In genomic region chr9:90000925-90001324, GRCh38 we compare ENCODE assay signal across 9 cellular contexts.
DNase-seq lines count a peak whose midpoint lies in the region; ATAC-seq and TF ChIP-seq lines count a peak whose summit lies in the region.
"Had no signal": no experiment of that assay in that cellular context is flagged by ENCODE, and none has a peak within 500 bp of the region (broad histone marks: within the 10 kb centered on the region; RNA-seq: fewer than 3 reads in every experiment).

No MANE protein-coding gene starts in this region.

- H3K9ac ChIP-seq in mesenchymal stem cell (ENCODE audit: low read length): no peak overlapping the region

- H2BK12ac ChIP-seq in mesenchymal stem cell (ENCODE audit: low read length in 2 of 2): peak overlapping the region in 1 of 2 experiments; percentile 96

- H3K4me3 Mint-ChIP-seq in activated T-helper 1 cell treated with anti-CD3 and anti-CD28 coated beads, Interleukin-12 subunit alpha, Interleukin-12 subunit beta, Interleukin-2, Interleukin-4 antibody, amounts not matched to agents 30 ng/mL and 10 ng/mL and 1 ng/mL, durations not matched to agents 14 hours and 24 hours and 36 hours: peak overlapping the region; percentile 69
- H3K4me3 Mint-ChIP-seq in activated CD4-positive, alpha-beta memory T cell treated with anti-CD3 and anti-CD28 coated beads, Interleukin-2, amount 10 ng/mL, durations not matched to agents 7 days and 5 days: no peak overlapping the region

- DNase-seq in activated naive CD4-positive, alpha-beta T cell treated with anti-CD3 and anti-CD28 coated beads, Interleukin-2, amount 50 U/mL, for 72 hours (ENCODE audit: low spot score in 2 of 2): no peak
- no peak for DNase-seq in activated naive CD4-positive, alpha-beta T cell treated with Interleukin-2 at 50 U/mL for 16 hours
- DNase-seq in activated T-helper 1 cell treated with anti-CD3 and anti-CD28 coated beads, Interleukin-12 subunit alpha, Interleukin-12 subunit beta, Interleukin-2, Interleukin-4 antibody, amounts not matched to agents 30 ng/mL and 10 ng/mL and 1 ng/mL, durations not matched to agents 14 hours and 24 hours and 36 hours (ENCODE audit: low spot score): no peak
- DNase-seq in mesenchymal stem cell (no peak), testis (no peak), cortex of kidney (lab: John Stamatoyannopoulos, UW) (no peak), NCI-H1436 (lab: John Stamatoyannopoulos, UW) (no peak)
- DNase-seq in activated CD4-positive, alpha-beta memory T cell treated with anti-CD3 and anti-CD28 coated beads, Interleukin-2, amount 10 ng/mL, durations not matched to agents 7 days and 5 days: no peak

- H3K9me3 Mint-ChIP-seq in activated naive CD4-positive, alpha-beta T cell treated with anti-CD3 and anti-CD28 coated beads, Interleukin-2, amount 50 U/mL, for 72 hours: peaks cover 0 to 3% of the 10 kb centered on the region in 2 donors
- H3K9me3 Mint-ChIP-seq in activated T-helper 1 cell treated with anti-CD3 and anti-CD28 coated beads, Interleukin-12 subunit alpha, Interleukin-12 subunit beta, Interleukin-2, Interleukin-4 antibody, amounts not matched to agents 30 ng/mL and 10 ng/mL and 1 ng/mL, durations not matched to agents 14 hours and 24 hours and 36 hours: peaks cover 3% of the 10 kb centered on the region
- no peaks in the 10 kb centered on the region for H3K9me3 Mint-ChIP-seq in activated CD4-positive, alpha-beta memory T cell treated with anti-CD3 and anti-CD28 coated beads, Interleukin-2, amount 10 ng/mL, durations not matched to agents 7 days and 5 days

- no peak for TF ChIP-seq POLR2A in testis (IDR thresholded peaks at IDR 0.05)

- POLR2A ChIA-PET in activated CD4-positive, alpha-beta memory T cell treated with anti-CD3 and anti-CD28 coated beads, Interleukin-2, amount 10 ng/mL, durations not matched to agents 7 days and 5 days (lab: Charles Lee): interaction anchor here (1.9 kb wide), 1 partner anchor 398 kb away, joined by 6 read pairs; no protein-coding TSS in a partner anchor

- H2BK15ac ChIP-seq in mesenchymal stem cell (ENCODE audit: low read depth, poor library complexity, severe bottlenecking): peak overlapping the region; percentile 17

- H3K9me3 ChIP-seq in mesenchymal stem cell (ENCODE audit: control insufficient read depth, low read length) (no peaks in the 10 kb centered on the region), testis (no peaks in the 10 kb centered on the region)
- H3K9me3 ChIP-seq: breast epithelium had no signal

- H3K4me1 ChIP-seq in mesenchymal stem cell (ENCODE audit: control insufficient read depth, insufficient read depth, low read depth, low read length) (peaks cover 14% of the 10 kb centered on the region), testis (peaks cover 40% of the 10 kb centered on the region)

- no peak overlapping the region for H2BK5ac ChIP-seq in mesenchymal stem cell (ENCODE audit: low read depth, low read length, poor library complexity, severe bottlenecking)

- peak in 1 of 2 donors; percentile 8 for ATAC-seq in activated naive CD4-positive, alpha-beta T cell treated with anti-CD3 and anti-CD28 coated beads, Interleukin-2, amount 50 U/mL, for 72 hours

- CTCF ChIA-PET in activated CD4-positive, alpha-beta memory T cell treated with anti-CD3 and anti-CD28 coated beads, Interleukin-2, amount 10 ng/mL, durations not matched to agents 7 days and 5 days (lab: Charles Lee): interaction anchor here (1.0 to 2.2 kb wide), 3 partner anchors 78 to 407 kb away, joined by 4 to 10 read pairs (median 4); no protein-coding TSS in a partner anchor

- H3K4me1 Mint-ChIP-seq in activated T-helper 1 cell treated with anti-CD3 and anti-CD28 coated beads, Interleukin-12 subunit alpha, Interleukin-12 subunit beta, Interleukin-2, Interleukin-4 antibody, amounts not matched to agents 30 ng/mL and 10 ng/mL and 1 ng/mL, durations not matched to agents 14 hours and 24 hours and 36 hours (ENCODE audit: low read depth): peaks cover 35% of the 10 kb centered on the region
- peaks cover 28% of the 10 kb centered on the region for H3K4me1 Mint-ChIP-seq in activated CD4-positive, alpha-beta memory T cell treated with anti-CD3 and anti-CD28 coated beads, Interleukin-2, amount 10 ng/mL, durations not matched to agents 7 days and 5 days

- H3K4me3 ChIP-seq in mesenchymal stem cell (ENCODE audit: insufficient read depth in 1 of 2, low read depth in 1 of 2, low read length in 2 of 2) (no peak overlapping the region), testis (no peak overlapping the region)
- H3K4me3 ChIP-seq: breast epithelium had no signal

- no peaks in the 10 kb centered on the region for H3K79me1 ChIP-seq in mesenchymal stem cell (replicated peaks; ENCODE audit: low read length, poor library complexity, severe bottlenecking)

- H3K36me3 ChIP-seq in mesenchymal stem cell (ENCODE audit: control insufficient read depth in 1 of 2, insufficient read depth in 2 of 2, low read depth in 1 of 2, low read length in 2 of 2): no peaks in the 10 kb centered on the region
- H3K36me3 ChIP-seq in testis (ENCODE audit: low read depth, missing control alignments): no peaks in the 10 kb centered on the region
- H3K36me3 ChIP-seq: breast epithelium had no signal

- H2AFZ ChIP-seq in mesenchymal stem cell (ENCODE audit: low read depth, low read length): no peak overlapping the region

- H2BK120ac ChIP-seq in mesenchymal stem cell (ENCODE audit: low read depth, low read length): peak overlapping the region; percentile 30

- 51% methylated on average over 7 of the region's 7 CpGs for WGBS in mesenchymal stem cell
- 51 to 62% methylated on average over 7 of the region's 7 CpGs for WGBS in testis, 2 donors

- H3K27ac Mint-ChIP-seq in activated naive CD4-positive, alpha-beta T cell treated with anti-CD3 and anti-CD28 coated beads, Interleukin-2, amount 50 U/mL, for 72 hours: peak overlapping the region; percentile 61 to 94
- peak overlapping the region; percentile 5 for H3K27ac Mint-ChIP-seq in activated T-helper 1 cell treated with anti-CD3 and anti-CD28 coated beads, Interleukin-12 subunit alpha, Interleukin-12 subunit beta, Interleukin-2, Interleukin-4 antibody, amounts not matched to agents 30 ng/mL and 10 ng/mL and 1 ng/mL, durations not matched to agents 14 hours and 24 hours and 36 hours
- H3K27ac Mint-ChIP-seq in activated CD4-positive, alpha-beta memory T cell treated with anti-CD3 and anti-CD28 coated beads, Interleukin-2, amount 10 ng/mL, durations not matched to agents 7 days and 5 days: no peak overlapping the region

- peak overlapping the region in 1 of 2 experiments; percentile 22 for H3K18ac ChIP-seq in mesenchymal stem cell (ENCODE audit: low read depth in 1 of 2, low read length in 2 of 2)

- intact Hi-C loops in activated T-helper 1 cell treated with anti-CD3 and anti-CD28 coated beads, Interleukin-12 subunit alpha, Interleukin-12 subunit beta, Interleukin-2, Interleukin-4 antibody, amounts not matched to agents 30 ng/mL and 10 ng/mL and 1 ng/mL, durations not matched to agents 14 hours and 24 hours and 36 hours (cut with micrococcal nuclease): no loop called here
- intact Hi-C loops in testis (cut with DNase I; ENCODE audit: low total_unique reads): no loop called here

- no peak overlapping the region for H3K4me2 ChIP-seq in mesenchymal stem cell (ENCODE audit: low read length, poor library complexity, severe bottlenecking)

- TF ChIP-seq CTCF in testis (IDR thresholded peaks at IDR 0.05): no peak

- H3K27me3 ChIP-seq in mesenchymal stem cell (ENCODE audit: control insufficient read depth in 1 of 2, insufficient read depth in 1 of 2, low read length in 2 of 2) (no peaks in the 10 kb centered on the region), testis (no peaks in the 10 kb centered on the region)
- H3K27me3 ChIP-seq: breast epithelium had no signal

- no peaks in the 10 kb centered on the region for H3K36me3 Mint-ChIP-seq in activated naive CD4-positive, alpha-beta T cell treated with anti-CD3 and anti-CD28 coated beads, Interleukin-2, amount 50 U/mL, for 72 hours
- H3K36me3 Mint-ChIP-seq in activated T-helper 1 cell treated with anti-CD3 and anti-CD28 coated beads, Interleukin-12 subunit alpha, Interleukin-12 subunit beta, Interleukin-2, Interleukin-4 antibody, amounts not matched to agents 30 ng/mL and 10 ng/mL and 1 ng/mL, durations not matched to agents 14 hours and 24 hours and 36 hours (ENCODE audit: low read depth): no peaks in the 10 kb centered on the region
- H3K36me3 Mint-ChIP-seq in activated CD4-positive, alpha-beta memory T cell treated with anti-CD3 and anti-CD28 coated beads, Interleukin-2, amount 10 ng/mL, durations not matched to agents 7 days and 5 days (ENCODE audit: low read depth): no peaks in the 10 kb centered on the region

- no peak overlapping the region for H4K8ac ChIP-seq in mesenchymal stem cell (ENCODE audit: low read length)

- no peak overlapping the region for H3K14ac ChIP-seq in mesenchymal stem cell (ENCODE audit: low read length in 2 of 2)

- H2AK5ac ChIP-seq in mesenchymal stem cell (ENCODE audit: low read length, severe bottlenecking): no peak overlapping the region

- peak overlapping the region in 1 of 2 experiments; percentile 24 for H3K4ac ChIP-seq in mesenchymal stem cell (ENCODE audit: low read depth in 1 of 2, low read length in 2 of 2)

- H4K91ac ChIP-seq in mesenchymal stem cell (ENCODE audit: low read length): peak overlapping the region; percentile 67

- peak overlapping the region in 1 of 2 experiments; percentile 42 for H3K23ac ChIP-seq in mesenchymal stem cell (ENCODE audit: low read length in 2 of 2)

- H3K27me3 Mint-ChIP-seq in activated T-helper 1 cell treated with anti-CD3 and anti-CD28 coated beads, Interleukin-12 subunit alpha, Interleukin-12 subunit beta, Interleukin-2, Interleukin-4 antibody, amounts not matched to agents 30 ng/mL and 10 ng/mL and 1 ng/mL, durations not matched to agents 14 hours and 24 hours and 36 hours (ENCODE audit: insufficient read depth): no peaks in the 10 kb centered on the region
- peaks cover 11% of the 10 kb centered on the region for H3K27me3 Mint-ChIP-seq in activated CD4-positive, alpha-beta memory T cell treated with anti-CD3 and anti-CD28 coated beads, Interleukin-2, amount 10 ng/mL, durations not matched to agents 7 days and 5 days

- H3K27ac ChIP-seq in mesenchymal stem cell (ENCODE audit: low read length, poor library complexity, severe bottlenecking) (no peak overlapping the region), testis (peak overlapping the region; percentile 37 to 84)
